Comparison of ENCODE assay signal across 9 cellular contexts in the genomic region with DNA sequence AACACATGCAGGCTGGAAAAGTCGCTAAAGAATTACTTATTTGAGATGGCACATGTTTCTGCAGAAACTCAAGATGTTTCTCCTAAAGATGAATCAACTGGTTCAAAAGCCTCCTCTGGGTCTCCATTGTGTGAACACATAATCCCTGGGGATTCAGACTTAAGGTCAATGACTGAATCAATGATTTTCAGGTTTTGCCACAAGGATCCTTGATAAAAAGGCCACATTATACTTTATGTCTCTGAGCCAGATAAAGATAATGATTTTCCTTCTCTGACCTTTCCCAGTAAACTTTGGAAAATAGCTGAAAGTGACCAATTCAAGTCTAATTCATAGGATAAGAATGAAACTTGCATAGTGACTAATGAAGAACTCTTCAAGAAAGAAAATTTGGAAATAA. TPM values are rescaled to one million over a fixed set of nuclear protein-coding genes. Genes with fewer than 3 reads are reported as not detected.
"Had no signal": no experiment of that assay in that cellular context is flagged by ENCODE, and none has a peak within 500 bp of the region (broad histone marks: within the 10 kb centered on the region; RNA-seq: fewer than 3 reads in every experiment).

No MANE protein-coding gene starts in this region.

- H3K9me3 ChIP-seq: HAP-1 had no signal

- ATAC-seq: GM23338, HCT116 had no signal

- H3K4me3 Mint-ChIP-seq: GM23338, H9, HFFc6 had no signal

- H3K4me2 ChIP-seq: GM23338 had no signal

- H3K4me1 ChIP-seq: HAP-1 had no signal

- H3K36me3 ChIP-seq: HAP-1 had no signal

- DNase-seq: GOT3, H7, H9, HCEC 1CT, HFFc6 had no signal

- H3K27ac Mint-ChIP-seq: GM23338, H9, HFFc6 had no signal

- H2AFZ ChIP-seq: GM23338 had no signal

- H3K4me3 ChIP-seq: GM23338, HAP-1 had no signal

RNA-seq across cellular contexts. Expression of a gene that starts 2.3 kb away (rescaled TPM):
- total RNA-seq: GM23338, H7, H9, HFFc6 had no signal
- polyA plus RNA-seq: GM23338, H1 had no signal
